1 cellular context compared by ENCODE assay signal in the genomic region with DNA sequence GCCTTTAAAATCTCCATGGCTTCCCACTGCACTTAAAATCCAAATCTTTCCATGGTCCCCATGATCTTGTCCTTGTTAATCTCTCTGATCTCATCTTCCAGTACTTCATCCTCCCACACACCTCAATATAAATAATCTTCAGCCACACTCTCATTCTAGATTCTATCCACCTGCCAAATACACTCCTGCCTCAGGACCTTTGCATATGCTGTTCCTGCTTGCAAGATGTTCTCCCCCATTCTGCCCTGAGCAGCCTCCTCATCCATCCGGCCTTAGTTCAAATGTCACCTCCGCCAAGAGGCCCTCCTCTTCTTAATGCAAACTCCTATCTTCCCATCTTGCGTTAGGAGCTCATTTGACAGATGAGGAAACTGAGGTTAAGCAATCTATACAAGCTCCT.
TF ChIP-seq lines count a peak whose summit lies in the region.

No MANE protein-coding gene starts in this region.

TF ChIP-seq in H1, 55 proteins besides CTCF, POLR2A, EP300 and RAD21:
- TF ChIP-seq CHD1 (IDR thresholded peaks at IDR 0.05; ENCODE audit: low read depth, low read length) (no peak), RFX5 (IDR thresholded peaks at IDR 0.05; ENCODE audit: borderline replicate concordance, low read depth, low read length) (no peak), EZH2 (IDR thresholded peaks at IDR 0.05; ENCODE audit: low read depth, low read length, severe bottlenecking) (no peak), ZNF274 (IDR thresholded peaks at IDR 0.05; ENCODE audit: borderline replicate concordance, extremely low read depth, low read length) (no peak), TBP (IDR thresholded peaks at IDR 0.05; ENCODE audit: low read depth, low read length) (no peak), TCF12 (IDR thresholded peaks at IDR 0.05; ENCODE audit: low read depth, low read length) (no peak), HDAC2 (IDR thresholded peaks at IDR 0.05; ENCODE audit: borderline replicate concordance in 1 of 2, low read depth in 2 of 2, low read length in 2 of 2) (peak in 1 of 2 experiments; percentile 17; a peak in 1 of 4 replicates), KDM1A (IDR thresholded peaks at IDR 0.05; ENCODE audit: borderline replicate concordance, low read length) (no peak), NRF1 (IDR thresholded peaks at IDR 0.05; ENCODE audit: low read depth, low read length) (no peak)
